Comparison of ENCODE assay signal across 2 cellular contexts in genomic region chr1:33014464-33015170, GRCh38.
A peak's percentile ranks its signal among the peaks of the same experiment; 100 is the strongest.
TF ChIP-seq lines count a peak whose summit lies in the region.

No MANE protein-coding gene starts in this region.

TF ChIP-seq in GM23338, 12 proteins besides CTCF, POLR2A, EP300 and RAD21:
- TF ChIP-seq POLR2AphosphoS5 (IDR thresholded peaks at IDR 0.05; ENCODE audit: low read depth) (no peak), ZNF331 (CRISPR knock-in tag; IDR thresholded peaks at IDR 0.05; ENCODE audit: low read depth) (no peak), REST (IDR thresholded peaks at IDR 0.05; ENCODE audit: unreplicated experiment) (no peak), NANOG (IDR thresholded peaks at IDR 0.05; ENCODE audit: borderline replicate concordance) (no peak), ZNF462 (CRISPR knock-in tag; IDR thresholded peaks at IDR 0.05) (no peak), STAT1 (IDR thresholded peaks at IDR 0.05; ENCODE audit: unreplicated experiment) (no peak), ETS1 (IDR thresholded peaks at IDR 0.05) (no peak), EZH2phosphoT487 (IDR thresholded peaks at IDR 0.05; ENCODE audit: unreplicated experiment) (no peak), JUNB (IDR thresholded peaks at IDR 0.05; ENCODE audit: unreplicated experiment) (no peak), EZH2 (IDR thresholded peaks at IDR 0.05; ENCODE audit: low read depth, unreplicated experiment) (no peak), ZNF114 (CRISPR knock-in tag; IDR thresholded peaks at IDR 0.05) (no peak), CREB1 (CRISPR knock-in tag; IDR thresholded peaks at IDR 0.05; ENCODE audit: low read depth) (no peak)

TF ChIP-seq in K562, 482 proteins besides CTCF, POLR2A, EP300 and RAD21:
- TF ChIP-seq POLR2H (tag; IDR thresholded peaks at IDR 0.05; ENCODE audit: low read depth) (peak; percentile 42; the same call in 1 of the 2 replicates), NKRF (IDR thresholded peaks at IDR 0.05; ENCODE audit: borderline replicate concordance) (no peak), CTCFL (IDR thresholded peaks at IDR 0.05; ENCODE audit: borderline replicate concordance, insufficient read depth, low read depth, low read length, poor library complexity, severe bottlenecking) (peak; percentile 24), POLR2AphosphoS2 (IDR thresholded peaks at IDR 0.05; ENCODE audit: low read length) (peak; percentile 25), SRF (CRISPR knock-in tag; IDR thresholded peaks at IDR 0.05) (no peak)
